Comparison of ENCODE assay signal across 15 cellular contexts in genomic region chr7:76216683-76217082, GRCh38. TPM values are rescaled to one million over a fixed set of nuclear protein-coding genes. Genes with fewer than 3 reads are reported as not detected.
"Had no signal": no experiment of that assay in that cellular context is flagged by ENCODE, and none has a peak within 500 bp of the region (broad histone marks: within the 10 kb centered on the region; RNA-seq: fewer than 3 reads in every experiment).

No MANE protein-coding gene starts in this region.

- H3K4me3 ChIP-seq: left ventricle myocardium inferior, upper lobe of left lung had no signal

- H3K36me3 ChIP-seq: left ventricle myocardium inferior, upper lobe of left lung had no signal

- ATAC-seq: activated T-cell treated with anti-CD3 and anti-CD28 coated beads, Interleukin-2, amount 50 U/mL, for 72 hours; natural killer cell treated with Interleukin-12 subunit alpha and Interleukin-12 subunit beta and Interleukin-15 and Interleukin-18, amount 100 ng/mL, for 72 hours; stimulated activated naive CD8-positive, alpha-beta T cell treated with anti-CD3 and anti-CD28 coated beads, Interleukin-15, Interleukin-2, amounts not matched to agents 100 U/mL and 50 U/mL, for 24 hours had no signal

- H3K27ac ChIP-seq: left ventricle myocardium inferior, upper lobe of left lung had no signal

- H3K4me3 Mint-ChIP-seq: activated CD4-positive, alpha-beta memory T cell treated with anti-CD3 and anti-CD28 coated beads for 36 hours; activated naive CD8-positive, alpha-beta T cell treated with anti-CD3 and anti-CD28 coated beads for 36 hours; activated T-cell treated with anti-CD3 and anti-CD28 coated beads, Interleukin-2, amount 50 U/mL, for 72 hours; memory B cell; natural killer cell treated with Interleukin-12 subunit alpha and Interleukin-12 subunit beta and Interleukin-15 and Interleukin-18, amount 100 ng/mL, for 72 hours had no signal

- H3K4me1 ChIP-seq: left ventricle myocardium inferior, upper lobe of left lung had no signal

- H3K27ac Mint-ChIP-seq: activated CD4-positive, alpha-beta memory T cell treated with anti-CD3 and anti-CD28 coated beads for 36 hours; activated naive CD8-positive, alpha-beta T cell treated with anti-CD3 and anti-CD28 coated beads for 36 hours; activated T-cell treated with anti-CD3 and anti-CD28 coated beads, Interleukin-2, amount 50 U/mL, for 72 hours; memory B cell; natural killer cell treated with Interleukin-12 subunit alpha and Interleukin-12 subunit beta and Interleukin-15 and Interleukin-18, amount 100 ng/mL, for 72 hours had no signal

- DNase-seq: activated CD4-positive, alpha-beta memory T cell treated with anti-CD3 and anti-CD28 coated beads for 36 hours; activated CD4-positive, CD25-positive, alpha-beta regulatory T cell treated with anti-CD3 and anti-CD28 coated beads, Interleukin-2, amount 50 U/mL, for 72 hours; activated gamma-delta T cell treated with Interleukin-2 at 50 U/mL for 16 hours; activated naive CD8-positive, alpha-beta T cell treated with anti-CD3 and anti-CD28 coated beads for 36 hours; activated T-cell treated with anti-CD3 and anti-CD28 coated beads, Interleukin-2, amount 50 U/mL, for 72 hours; aorta; effector CD8-positive, alpha-beta T cell; left ventricle myocardium inferior; stimulated activated CD4-positive, alpha-beta T cell treated with anti-CD3 and anti-CD28 coated beads, Interleukin-4, amount 100 ng/mL, for 1 hour; stimulated activated CD8-positive, alpha-beta memory T cell treated with anti-CD3 and anti-CD28 coated beads, Interleukin-4, amount 100 ng/mL, for 48 hours; stimulated activated naive CD8-positive, alpha-beta T cell treated with anti-CD3 and anti-CD28 coated beads, Interleukin-15, Interleukin-2, amounts not matched to agents 100 U/mL and 50 U/mL, for 24 hours; upper lobe of left lung had no signal

- H3K27me3 ChIP-seq: upper lobe of left lung had no signal

- H3K9me3 ChIP-seq: left ventricle myocardium inferior, upper lobe of left lung had no signal

- H3K4me1 Mint-ChIP-seq: activated naive CD8-positive, alpha-beta T cell treated with anti-CD3 and anti-CD28 coated beads for 36 hours; memory B cell had no signal

- H3K36me3 Mint-ChIP-seq: activated CD4-positive, alpha-beta memory T cell treated with anti-CD3 and anti-CD28 coated beads for 36 hours; activated naive CD8-positive, alpha-beta T cell treated with anti-CD3 and anti-CD28 coated beads for 36 hours; memory B cell; natural killer cell treated with Interleukin-12 subunit alpha and Interleukin-12 subunit beta and Interleukin-15 and Interleukin-18, amount 100 ng/mL, for 72 hours had no signal

- H3K9me3 Mint-ChIP-seq: activated CD4-positive, alpha-beta memory T cell treated with anti-CD3 and anti-CD28 coated beads for 36 hours; activated naive CD8-positive, alpha-beta T cell treated with anti-CD3 and anti-CD28 coated beads for 36 hours; activated T-cell treated with anti-CD3 and anti-CD28 coated beads, Interleukin-2, amount 50 U/mL, for 72 hours; memory B cell; natural killer cell treated with Interleukin-12 subunit alpha and Interleukin-12 subunit beta and Interleukin-15 and Interleukin-18, amount 100 ng/mL, for 72 hours had no signal

RNA-seq across cellular contexts. Expression of gene SRRM3, which starts 15.0 kb away (rescaled TPM):
- total RNA-seq: activated CD4-positive, alpha-beta memory T cell treated with anti-CD3 and anti-CD28 coated beads for 36 hours; activated naive CD8-positive, alpha-beta T cell treated with anti-CD3 and anti-CD28 coated beads for 36 hours; natural killer cell treated with Interleukin-12 subunit alpha and Interleukin-12 subunit beta and Interleukin-15 and Interleukin-18, amount 100 ng/mL, for 72 hours; T-helper 2 cell treated with Interferon-gamma antibody and Interleukin-4, amounts not matched to agents 100 ng/mL and 5 ng/mL, for 36 hours had no signal
